ENCODE assay signal across 1 cellular context in genomic region chr1:64911326-64911725, GRCh38.
TF ChIP-seq lines count a peak whose summit lies in the region.

No MANE protein-coding gene starts in this region.

TF ChIP-seq in HEK293, 187 proteins besides CTCF, POLR2A, EP300 and RAD21:
- TF ChIP-seq TSHZ1 (tag by site-specific recombination; IDR thresholded peaks at IDR 0.05; ENCODE audit: borderline replicate concordance) (no peak), WT1 (tag by site-specific recombination; IDR thresholded peaks at IDR 0.05) (no peak), REST (tag by site-specific recombination; IDR thresholded peaks at IDR 0.05) (no peak), ZNF292 (tag by site-specific recombination; IDR thresholded peaks at IDR 0.05; ENCODE audit: borderline replicate concordance, low read depth) (no peak), ZNF354C (tag by site-specific recombination; IDR thresholded peaks at IDR 0.05; ENCODE audit: borderline replicate concordance, low read depth) (no peak), EGR2 (tag by site-specific recombination; IDR thresholded peaks at IDR 0.05; ENCODE audit: low read depth) (no peak), SP2 (tag by site-specific recombination; IDR thresholded peaks at IDR 0.05) (no peak), SCRT2 (tag by site-specific recombination; IDR thresholded peaks at IDR 0.05) (0 out of 2 replicates have a peak, but pooled peaks have one; percentile 10)
- TF ChIP-seq, protein P1, sequence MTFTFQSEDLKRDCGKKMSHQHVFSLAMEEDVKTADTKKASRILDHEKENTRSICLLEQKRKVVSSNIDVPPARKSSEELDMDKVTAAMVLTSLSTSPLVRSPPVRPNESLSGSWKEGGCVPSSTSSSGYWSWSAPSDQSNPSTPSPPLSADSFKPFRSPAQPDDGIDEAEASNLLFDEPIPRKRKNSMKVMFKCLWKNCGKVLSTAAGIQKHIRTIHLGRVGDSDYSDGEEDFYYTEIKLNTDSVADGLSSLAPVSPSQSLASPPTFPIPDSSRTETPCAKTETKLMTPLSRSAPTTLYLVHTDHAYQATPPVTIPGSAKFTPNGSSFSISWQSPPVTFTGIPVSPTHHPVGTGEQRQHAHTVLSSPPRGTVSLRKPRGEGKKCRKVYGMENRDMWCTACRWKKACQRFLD (tag by site-specific recombination; IDR thresholded peaks at IDR 0.05): no peak
